In the genomic region with DNA sequence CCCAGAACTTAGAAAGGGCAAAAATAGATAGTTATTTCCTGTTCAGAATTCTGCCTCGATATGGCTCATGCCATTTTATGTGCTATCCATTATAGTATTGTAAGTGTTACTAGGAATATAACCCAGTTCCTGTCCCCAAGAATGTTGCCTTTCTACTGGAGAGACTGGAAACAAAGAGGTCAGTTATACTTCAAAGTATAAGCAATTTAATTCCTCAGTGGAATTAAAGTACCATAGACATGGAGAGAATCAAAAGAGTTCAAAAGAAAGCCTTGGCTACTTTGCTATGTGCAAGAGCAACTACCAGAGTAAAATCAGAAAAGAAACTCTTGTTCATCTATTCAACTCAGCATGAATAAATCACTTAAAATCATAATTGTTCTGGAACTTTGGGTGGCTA, we compare ENCODE assay signal across 1 cellular context.
TF ChIP-seq lines count a peak whose summit lies in the region.

No MANE protein-coding gene starts in this region.

TF ChIP-seq in HepG2, 621 proteins besides CTCF, POLR2A, EP300 and RAD21 (continued from another document):
- TF ChIP-seq, protein P1, sequence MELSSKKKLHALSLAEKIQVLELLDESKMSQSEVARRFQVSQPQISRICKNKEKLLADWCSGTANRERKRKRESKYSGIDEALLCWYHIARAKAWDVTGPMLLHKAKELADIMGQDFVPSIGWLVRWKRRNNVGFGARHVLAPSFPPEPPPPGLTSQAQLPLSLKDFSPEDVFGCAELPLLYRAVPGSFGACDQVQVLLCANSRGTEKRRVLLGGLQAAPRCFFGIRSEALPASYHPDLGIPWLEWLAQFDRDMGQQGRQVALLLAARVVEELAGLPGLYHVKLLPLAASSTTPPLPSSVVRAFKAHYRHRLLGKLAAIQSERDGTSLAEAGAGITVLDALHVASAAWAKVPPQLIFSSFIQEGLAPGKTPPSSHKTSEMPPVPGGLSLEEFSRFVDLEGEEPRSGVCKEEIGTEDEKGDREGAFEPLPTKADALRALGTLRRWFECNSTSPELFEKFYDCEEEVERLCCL (CRISPR knock-in tag; IDR thresholded peaks at IDR 0.05; ENCODE audit: borderline replicate concordance), result no peak
- TF ChIP-seq ERF (CRISPR knock-in tag; IDR thresholded peaks at IDR 0.05) (no peak), PHF21A (CRISPR knock-in tag; IDR thresholded peaks at IDR 0.05) (0 out of 2 replicates have a peak, but pooled peaks have one; percentile 8)
